Comparison of ENCODE assay signal across 1 cellular context in the genomic region with DNA sequence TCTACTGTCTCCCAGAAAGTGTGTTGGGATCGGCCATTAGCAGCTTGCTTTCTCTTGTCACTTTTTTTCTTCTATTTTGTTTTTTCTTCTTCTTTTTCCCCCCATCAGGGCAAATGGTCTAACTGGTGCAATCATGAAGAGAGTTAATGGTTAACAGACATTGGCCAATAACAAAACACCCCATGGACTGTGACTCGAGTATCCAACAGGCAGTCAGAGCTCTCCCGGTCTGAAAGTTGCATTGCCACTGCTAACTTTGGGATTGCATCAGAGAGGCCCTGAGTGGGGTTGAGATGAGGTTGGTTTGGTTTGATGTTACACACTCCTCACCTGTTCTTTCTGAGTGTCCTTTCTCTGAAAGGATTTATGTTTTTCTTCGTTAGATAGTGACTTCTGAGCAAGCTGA.
TF ChIP-seq lines count a peak whose summit lies in the region.

No MANE protein-coding gene starts in this region.

TF ChIP-seq in HepG2, 621 proteins besides CTCF, POLR2A, EP300 and RAD21 (continued from another document and continues in another):
- peak; percentile 73; the same call in 1 of the 2 replicates for TF ChIP-seq POLR2G (IDR thresholded peaks at IDR 0.05; ENCODE audit: low read depth, low read length)
- no peak for TF ChIP-seq CBX2 (IDR thresholded peaks at IDR 0.05; ENCODE audit: low read depth, low read length)
- no peak for TF ChIP-seq CBX2 (CRISPR knock-in tag; IDR thresholded peaks at IDR 0.05; ENCODE audit: low read depth)
- peak; percentile 82 for TF ChIP-seq HMG20A (CRISPR knock-in tag; IDR thresholded peaks at IDR 0.05; ENCODE audit: borderline replicate concordance)
- TF ChIP-seq HNRNPL (IDR thresholded peaks at IDR 0.05; ENCODE audit: low read depth, low read length) = no peak
- no peak for TF ChIP-seq HCFC1 (IDR thresholded peaks at IDR 0.05; ENCODE audit: low read depth, low read length)
- TF ChIP-seq FOXK1 (CRISPR knock-in tag; IDR thresholded peaks at IDR 0.05; ENCODE audit: borderline replicate concordance, low read depth) = no peak; the same call in 1 of the 2 replicates
- no peak for TF ChIP-seq ZNF326 (CRISPR knock-in tag; IDR thresholded peaks at IDR 0.05; ENCODE audit: borderline replicate concordance)
- TF ChIP-seq MIXL1 (CRISPR knock-in tag; IDR thresholded peaks at IDR 0.05) = peak; percentile 82; the same call in 1 of the 2 replicates
- TF ChIP-seq ZNF562 (CRISPR knock-in tag; IDR thresholded peaks at IDR 0.05; ENCODE audit: borderline replicate concordance) = no peak
- TF ChIP-seq ZNF703 (CRISPR knock-in tag; IDR thresholded peaks at IDR 0.05; ENCODE audit: borderline replicate concordance) = no peak
- peak; percentile 91 for TF ChIP-seq POLR2AphosphoS5 (IDR thresholded peaks at IDR 0.05; ENCODE audit: low read depth, low read length)
- 0 out of 2 replicates have a peak, but pooled peaks have one; percentile 16 for TF ChIP-seq ZMYM2 (CRISPR knock-in tag; IDR thresholded peaks at IDR 0.05)
- peak; percentile 39; the same call in 1 of the 2 replicates for TF ChIP-seq ZFP37 (CRISPR knock-in tag; IDR thresholded peaks at IDR 0.05; ENCODE audit: borderline replicate concordance)
- peak; percentile 64 for TF ChIP-seq NFIC (IDR thresholded peaks at IDR 0.05; ENCODE audit: low read length)
- TF ChIP-seq, protein P1, sequence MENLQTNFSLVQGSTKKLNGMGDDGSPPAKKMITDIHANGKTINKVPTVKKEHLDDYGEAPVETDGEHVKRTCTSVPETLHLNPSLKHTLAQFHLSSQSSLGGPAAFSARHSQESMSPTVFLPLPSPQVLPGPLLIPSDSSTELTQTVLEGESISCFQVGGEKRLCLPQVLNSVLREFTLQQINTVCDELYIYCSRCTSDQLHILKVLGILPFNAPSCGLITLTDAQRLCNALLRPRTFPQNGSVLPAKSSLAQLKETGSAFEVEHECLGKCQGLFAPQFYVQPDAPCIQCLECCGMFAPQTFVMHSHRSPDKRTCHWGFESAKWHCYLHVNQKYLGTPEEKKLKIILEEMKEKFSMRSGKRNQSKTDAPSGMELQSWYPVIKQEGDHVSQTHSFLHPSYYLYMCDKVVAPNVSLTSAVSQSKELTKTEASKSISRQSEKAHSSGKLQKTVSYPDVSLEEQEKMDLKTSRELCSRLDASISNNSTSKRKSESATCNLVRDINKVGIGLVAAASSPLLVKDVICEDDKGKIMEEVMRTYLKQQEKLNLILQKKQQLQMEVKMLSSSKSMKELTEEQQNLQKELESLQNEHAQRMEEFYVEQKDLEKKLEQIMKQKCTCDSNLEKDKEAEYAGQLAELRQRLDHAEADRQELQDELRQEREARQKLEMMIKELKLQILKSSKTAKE (CRISPR knock-in tag; IDR thresholded peaks at IDR 0.05; ENCODE audit: borderline replicate concordance) = no peak
- TF ChIP-seq YEATS2 (CRISPR knock-in tag; IDR thresholded peaks at IDR 0.05; ENCODE audit: borderline replicate concordance) = peak; percentile 72; the same call in 1 of the 2 replicates
- TF ChIP-seq, protein P2, sequence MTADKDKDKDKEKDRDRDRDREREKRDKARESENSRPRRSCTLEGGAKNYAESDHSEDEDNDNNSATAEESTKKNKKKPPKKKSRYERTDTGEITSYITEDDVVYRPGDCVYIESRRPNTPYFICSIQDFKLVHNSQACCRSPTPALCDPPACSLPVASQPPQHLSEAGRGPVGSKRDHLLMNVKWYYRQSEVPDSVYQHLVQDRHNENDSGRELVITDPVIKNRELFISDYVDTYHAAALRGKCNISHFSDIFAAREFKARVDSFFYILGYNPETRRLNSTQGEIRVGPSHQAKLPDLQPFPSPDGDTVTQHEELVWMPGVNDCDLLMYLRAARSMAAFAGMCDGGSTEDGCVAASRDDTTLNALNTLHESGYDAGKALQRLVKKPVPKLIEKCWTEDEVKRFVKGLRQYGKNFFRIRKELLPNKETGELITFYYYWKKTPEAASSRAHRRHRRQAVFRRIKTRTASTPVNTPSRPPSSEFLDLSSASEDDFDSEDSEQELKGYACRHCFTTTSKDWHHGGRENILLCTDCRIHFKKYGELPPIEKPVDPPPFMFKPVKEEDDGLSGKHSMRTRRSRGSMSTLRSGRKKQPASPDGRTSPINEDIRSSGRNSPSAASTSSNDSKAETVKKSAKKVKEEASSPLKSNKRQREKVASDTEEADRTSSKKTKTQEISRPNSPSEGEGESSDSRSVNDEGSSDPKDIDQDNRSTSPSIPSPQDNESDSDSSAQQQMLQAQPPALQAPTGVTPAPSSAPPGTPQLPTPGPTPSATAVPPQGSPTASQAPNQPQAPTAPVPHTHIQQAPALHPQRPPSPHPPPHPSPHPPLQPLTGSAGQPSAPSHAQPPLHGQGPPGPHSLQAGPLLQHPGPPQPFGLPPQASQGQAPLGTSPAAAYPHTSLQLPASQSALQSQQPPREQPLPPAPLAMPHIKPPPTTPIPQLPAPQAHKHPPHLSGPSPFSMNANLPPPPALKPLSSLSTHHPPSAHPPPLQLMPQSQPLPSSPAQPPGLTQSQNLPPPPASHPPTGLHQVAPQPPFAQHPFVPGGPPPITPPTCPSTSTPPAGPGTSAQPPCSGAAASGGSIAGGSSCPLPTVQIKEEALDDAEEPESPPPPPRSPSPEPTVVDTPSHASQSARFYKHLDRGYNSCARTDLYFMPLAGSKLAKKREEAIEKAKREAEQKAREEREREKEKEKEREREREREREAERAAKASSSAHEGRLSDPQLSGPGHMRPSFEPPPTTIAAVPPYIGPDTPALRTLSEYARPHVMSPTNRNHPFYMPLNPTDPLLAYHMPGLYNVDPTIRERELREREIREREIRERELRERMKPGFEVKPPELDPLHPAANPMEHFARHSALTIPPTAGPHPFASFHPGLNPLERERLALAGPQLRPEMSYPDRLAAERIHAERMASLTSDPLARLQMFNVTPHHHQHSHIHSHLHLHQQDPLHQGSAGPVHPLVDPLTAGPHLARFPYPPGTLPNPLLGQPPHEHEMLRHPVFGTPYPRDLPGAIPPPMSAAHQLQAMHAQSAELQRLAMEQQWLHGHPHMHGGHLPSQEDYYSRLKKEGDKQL (CRISPR knock-in tag; IDR thresholded peaks at IDR 0.05; ENCODE audit: low read depth) = peak; percentile 83
- peak; percentile 29 for TF ChIP-seq STAG1 (CRISPR knock-in tag; IDR thresholded peaks at IDR 0.05)
- TF ChIP-seq SOX6 (IDR thresholded peaks at IDR 0.05) = no peak
- peak; percentile 92 for TF ChIP-seq SOX6 (CRISPR knock-in tag; IDR thresholded peaks at IDR 0.05)
- TF ChIP-seq, protein P3, sequence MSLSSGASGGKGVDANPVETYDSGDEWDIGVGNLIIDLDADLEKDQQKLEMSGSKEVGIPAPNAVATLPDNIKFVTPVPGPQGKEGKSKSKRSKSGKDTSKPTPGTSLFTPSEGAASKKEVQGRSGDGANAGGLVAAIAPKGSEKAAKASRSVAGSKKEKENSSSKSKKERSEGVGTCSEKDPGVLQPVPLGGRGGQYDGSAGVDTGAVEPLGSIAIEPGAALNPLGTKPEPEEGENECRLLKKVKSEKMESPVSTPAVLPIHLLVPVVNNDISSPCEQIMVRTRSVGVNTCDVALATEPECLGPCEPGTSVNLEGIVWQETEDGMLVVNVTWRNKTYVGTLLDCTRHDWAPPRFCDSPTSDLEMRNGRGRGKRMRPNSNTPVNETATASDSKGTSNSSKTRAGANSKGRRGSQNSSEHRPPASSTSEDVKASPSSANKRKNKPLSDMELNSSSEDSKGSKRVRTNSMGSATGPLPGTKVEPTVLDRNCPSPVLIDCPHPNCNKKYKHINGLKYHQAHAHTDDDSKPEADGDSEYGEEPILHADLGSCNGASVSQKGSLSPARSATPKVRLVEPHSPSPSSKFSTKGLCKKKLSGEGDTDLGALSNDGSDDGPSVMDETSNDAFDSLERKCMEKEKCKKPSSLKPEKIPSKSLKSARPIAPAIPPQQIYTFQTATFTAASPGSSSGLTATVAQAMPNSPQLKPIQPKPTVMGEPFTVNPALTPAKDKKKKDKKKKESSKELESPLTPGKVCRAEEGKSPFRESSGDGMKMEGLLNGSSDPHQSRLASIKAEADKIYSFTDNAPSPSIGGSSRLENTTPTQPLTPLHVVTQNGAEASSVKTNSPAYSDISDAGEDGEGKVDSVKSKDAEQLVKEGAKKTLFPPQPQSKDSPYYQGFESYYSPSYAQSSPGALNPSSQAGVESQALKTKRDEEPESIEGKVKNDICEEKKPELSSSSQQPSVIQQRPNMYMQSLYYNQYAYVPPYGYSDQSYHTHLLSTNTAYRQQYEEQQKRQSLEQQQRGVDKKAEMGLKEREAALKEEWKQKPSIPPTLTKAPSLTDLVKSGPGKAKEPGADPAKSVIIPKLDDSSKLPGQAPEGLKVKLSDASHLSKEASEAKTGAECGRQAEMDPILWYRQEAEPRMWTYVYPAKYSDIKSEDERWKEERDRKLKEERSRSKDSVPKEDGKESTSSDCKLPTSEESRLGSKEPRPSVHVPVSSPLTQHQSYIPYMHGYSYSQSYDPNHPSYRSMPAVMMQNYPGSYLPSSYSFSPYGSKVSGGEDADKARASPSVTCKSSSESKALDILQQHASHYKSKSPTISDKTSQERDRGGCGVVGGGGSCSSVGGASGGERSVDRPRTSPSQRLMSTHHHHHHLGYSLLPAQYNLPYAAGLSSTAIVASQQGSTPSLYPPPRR (CRISPR knock-in tag; IDR thresholded peaks at IDR 0.05; ENCODE audit: borderline replicate concordance) = peak; percentile 60; the same call in 1 of the 2 replicates
- TF ChIP-seq, protein P4, sequence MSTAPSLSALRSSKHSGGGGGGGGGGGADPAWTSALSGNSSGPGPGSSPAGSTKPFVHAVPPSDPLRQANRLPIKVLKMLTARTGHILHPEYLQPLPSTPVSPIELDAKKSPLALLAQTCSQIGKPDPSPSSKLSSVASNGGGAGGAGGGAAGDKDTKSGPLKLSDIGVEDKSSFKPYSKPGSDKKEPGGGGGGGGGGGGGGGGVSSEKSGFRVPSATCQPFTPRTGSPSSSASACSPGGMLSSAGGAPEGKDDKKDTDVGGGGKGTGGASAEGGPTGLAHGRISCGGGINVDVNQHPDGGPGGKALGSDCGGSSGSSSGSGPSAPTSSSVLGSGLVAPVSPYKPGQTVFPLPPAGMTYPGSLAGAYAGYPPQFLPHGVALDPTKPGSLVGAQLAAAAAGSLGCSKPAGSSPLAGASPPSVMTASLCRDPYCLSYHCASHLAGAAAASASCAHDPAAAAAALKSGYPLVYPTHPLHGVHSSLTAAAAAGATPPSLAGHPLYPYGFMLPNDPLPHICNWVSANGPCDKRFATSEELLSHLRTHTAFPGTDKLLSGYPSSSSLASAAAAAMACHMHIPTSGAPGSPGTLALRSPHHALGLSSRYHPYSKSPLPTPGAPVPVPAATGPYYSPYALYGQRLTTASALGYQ (CRISPR knock-in tag; IDR thresholded peaks at IDR 0.05) = peak; percentile 69
- TF ChIP-seq, protein P5, sequence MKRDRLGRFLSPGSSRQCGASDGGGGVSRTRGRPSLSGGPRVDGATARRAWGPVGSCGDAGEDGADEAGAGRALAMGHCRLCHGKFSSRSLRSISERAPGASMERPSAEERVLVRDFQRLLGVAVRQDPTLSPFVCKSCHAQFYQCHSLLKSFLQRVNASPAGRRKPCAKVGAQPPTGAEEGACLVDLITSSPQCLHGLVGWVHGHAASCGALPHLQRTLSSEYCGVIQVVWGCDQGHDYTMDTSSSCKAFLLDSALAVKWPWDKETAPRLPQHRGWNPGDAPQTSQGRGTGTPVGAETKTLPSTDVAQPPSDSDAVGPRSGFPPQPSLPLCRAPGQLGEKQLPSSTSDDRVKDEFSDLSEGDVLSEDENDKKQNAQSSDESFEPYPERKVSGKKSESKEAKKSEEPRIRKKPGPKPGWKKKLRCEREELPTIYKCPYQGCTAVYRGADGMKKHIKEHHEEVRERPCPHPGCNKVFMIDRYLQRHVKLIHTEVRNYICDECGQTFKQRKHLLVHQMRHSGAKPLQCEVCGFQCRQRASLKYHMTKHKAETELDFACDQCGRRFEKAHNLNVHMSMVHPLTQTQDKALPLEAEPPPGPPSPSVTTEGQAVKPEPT (CRISPR knock-in tag; IDR thresholded peaks at IDR 0.05; ENCODE audit: low read depth) = no peak
- TF ChIP-seq FOXO1 (CRISPR knock-in tag; IDR thresholded peaks at IDR 0.05) = peak; percentile 75
- TF ChIP-seq NFKBIZ (CRISPR knock-in tag; IDR thresholded peaks at IDR 0.05) = peak; percentile 89
- TF ChIP-seq CHD4 (IDR thresholded peaks at IDR 0.05; ENCODE audit: borderline replicate concordance, low read length) = peak; percentile 67; the same call in 1 of the 2 replicates
- no peak for TF ChIP-seq ARNT (IDR thresholded peaks at IDR 0.05)
- TF ChIP-seq, protein P6, sequence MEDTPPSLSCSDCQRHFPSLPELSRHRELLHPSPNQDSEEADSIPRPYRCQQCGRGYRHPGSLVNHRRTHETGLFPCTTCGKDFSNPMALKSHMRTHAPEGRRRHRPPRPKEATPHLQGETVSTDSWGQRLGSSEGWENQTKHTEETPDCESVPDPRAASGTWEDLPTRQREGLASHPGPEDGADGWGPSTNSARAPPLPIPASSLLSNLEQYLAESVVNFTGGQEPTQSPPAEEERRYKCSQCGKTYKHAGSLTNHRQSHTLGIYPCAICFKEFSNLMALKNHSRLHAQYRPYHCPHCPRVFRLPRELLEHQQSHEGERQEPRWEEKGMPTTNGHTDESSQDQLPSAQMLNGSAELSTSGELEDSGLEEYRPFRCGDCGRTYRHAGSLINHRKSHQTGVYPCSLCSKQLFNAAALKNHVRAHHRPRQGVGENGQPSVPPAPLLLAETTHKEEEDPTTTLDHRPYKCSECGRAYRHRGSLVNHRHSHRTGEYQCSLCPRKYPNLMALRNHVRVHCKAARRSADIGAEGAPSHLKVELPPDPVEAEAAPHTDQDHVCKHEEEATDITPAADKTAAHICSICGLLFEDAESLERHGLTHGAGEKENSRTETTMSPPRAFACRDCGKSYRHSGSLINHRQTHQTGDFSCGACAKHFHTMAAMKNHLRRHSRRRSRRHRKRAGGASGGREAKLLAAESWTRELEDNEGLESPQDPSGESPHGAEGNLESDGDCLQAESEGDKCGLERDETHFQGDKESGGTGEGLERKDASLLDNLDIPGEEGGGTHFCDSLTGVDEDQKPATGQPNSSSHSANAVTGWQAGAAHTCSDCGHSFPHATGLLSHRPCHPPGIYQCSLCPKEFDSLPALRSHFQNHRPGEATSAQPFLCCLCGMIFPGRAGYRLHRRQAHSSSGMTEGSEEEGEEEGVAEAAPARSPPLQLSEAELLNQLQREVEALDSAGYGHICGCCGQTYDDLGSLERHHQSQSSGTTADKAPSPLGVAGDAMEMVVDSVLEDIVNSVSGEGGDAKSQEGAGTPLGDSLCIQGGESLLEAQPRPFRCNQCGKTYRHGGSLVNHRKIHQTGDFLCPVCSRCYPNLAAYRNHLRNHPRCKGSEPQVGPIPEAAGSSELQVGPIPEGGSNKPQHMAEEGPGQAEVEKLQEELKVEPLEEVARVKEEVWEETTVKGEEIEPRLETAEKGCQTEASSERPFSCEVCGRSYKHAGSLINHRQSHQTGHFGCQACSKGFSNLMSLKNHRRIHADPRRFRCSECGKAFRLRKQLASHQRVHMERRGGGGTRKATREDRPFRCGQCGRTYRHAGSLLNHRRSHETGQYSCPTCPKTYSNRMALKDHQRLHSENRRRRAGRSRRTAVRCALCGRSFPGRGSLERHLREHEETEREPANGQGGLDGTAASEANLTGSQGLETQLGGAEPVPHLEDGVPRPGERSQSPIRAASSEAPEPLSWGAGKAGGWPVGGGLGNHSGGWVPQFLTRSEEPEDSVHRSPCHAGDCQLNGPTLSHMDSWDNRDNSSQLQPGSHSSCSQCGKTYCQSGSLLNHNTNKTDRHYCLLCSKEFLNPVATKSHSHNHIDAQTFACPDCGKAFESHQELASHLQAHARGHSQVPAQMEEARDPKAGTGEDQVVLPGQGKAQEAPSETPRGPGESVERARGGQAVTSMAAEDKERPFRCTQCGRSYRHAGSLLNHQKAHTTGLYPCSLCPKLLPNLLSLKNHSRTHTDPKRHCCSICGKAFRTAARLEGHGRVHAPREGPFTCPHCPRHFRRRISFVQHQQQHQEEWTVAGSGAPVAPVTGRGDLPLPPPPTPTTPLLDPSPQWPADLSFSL (CRISPR knock-in tag; IDR thresholded peaks at IDR 0.05) = 0 out of 2 replicates have a peak, but pooled peaks have one; percentile 37
- TF ChIP-seq HDAC1 (CRISPR knock-in tag; IDR thresholded peaks at IDR 0.05) = peak; percentile 59
